25 cellular contexts compared by ENCODE assay signal in genomic region chr18:356763-357162, GRCh38.
"Had no signal": no experiment of that assay in that cellular context is flagged by ENCODE, and none has a peak within 500 bp of the region (broad histone marks: within the 10 kb centered on the region; RNA-seq: fewer than 3 reads in every experiment).

No MANE protein-coding gene starts in this region.

- H3K4me1 ChIP-seq: foreskin keratinocyte, left ventricle myocardium inferior, pancreas had no signal

- H3K4me3 ChIP-seq: left ventricle myocardium inferior, pancreas, spleen, upper lobe of right lung had no signal

- H3K36me3 ChIP-seq: left ventricle myocardium inferior, neutrophil, pancreas, spleen, upper lobe of right lung had no signal

- H3K27ac ChIP-seq: epithelial cell of prostate, foreskin keratinocyte, left ventricle myocardium inferior, neutrophil, pancreas, spleen, upper lobe of right lung had no signal

- DNase-seq: activated CD4-positive, alpha-beta memory T cell treated with anti-CD3 and anti-CD28 coated beads for 36 hours; activated CD4-positive, alpha-beta T cell treated with anti-CD3 and anti-CD28 coated beads for 48 hours; activated effector memory CD4-positive, alpha-beta T cell treated with Interleukin-2 at 50 U/mL for 16 hours; activated naive CD4-positive, alpha-beta T cell treated with anti-CD3 and anti-CD28 coated beads for 36 hours; activated naive CD8-positive, alpha-beta T cell treated with anti-CD3 and anti-CD28 coated beads, Interleukin-2, amount 10 ng/mL, durations not matched to agents 7 days and 5 days; activated T-cell treated with anti-CD3 and anti-CD28 coated beads, Interleukin-2, amount 50 U/mL, for 48 hours; amniotic stem cell; cerebellar nuclear complex; cortex of kidney; foreskin keratinocyte; glutamatergic neuron; hippocampal formation; kidney glomerular epithelial cell; left ventricle myocardium inferior; midbrain; pancreas; spleen; stimulated activated CD4-positive, alpha-beta T cell treated with anti-CD3 and anti-CD28 coated beads, Interleukin-4, amount 100 ng/mL, for 1 hour; stimulated activated naive CD4-positive, alpha-beta T cell; T-helper 17 cell; upper lobe of right lung had no signal

- H3K27me3 ChIP-seq: foreskin keratinocyte, pancreas, upper lobe of right lung had no signal

- ATAC-seq: foreskin keratinocyte; natural killer cell treated with Interleukin-12 subunit alpha and Interleukin-12 subunit beta and Interleukin-15 and Interleukin-18, amount 100 ng/mL, for 72 hours; pancreas; sciatic nerve; T-helper 17 cell; upper lobe of right lung had no signal

- H3K9me3 ChIP-seq: left ventricle myocardium inferior, neutrophil, pancreas, spleen, upper lobe of right lung had no signal
